In the genomic region with DNA sequence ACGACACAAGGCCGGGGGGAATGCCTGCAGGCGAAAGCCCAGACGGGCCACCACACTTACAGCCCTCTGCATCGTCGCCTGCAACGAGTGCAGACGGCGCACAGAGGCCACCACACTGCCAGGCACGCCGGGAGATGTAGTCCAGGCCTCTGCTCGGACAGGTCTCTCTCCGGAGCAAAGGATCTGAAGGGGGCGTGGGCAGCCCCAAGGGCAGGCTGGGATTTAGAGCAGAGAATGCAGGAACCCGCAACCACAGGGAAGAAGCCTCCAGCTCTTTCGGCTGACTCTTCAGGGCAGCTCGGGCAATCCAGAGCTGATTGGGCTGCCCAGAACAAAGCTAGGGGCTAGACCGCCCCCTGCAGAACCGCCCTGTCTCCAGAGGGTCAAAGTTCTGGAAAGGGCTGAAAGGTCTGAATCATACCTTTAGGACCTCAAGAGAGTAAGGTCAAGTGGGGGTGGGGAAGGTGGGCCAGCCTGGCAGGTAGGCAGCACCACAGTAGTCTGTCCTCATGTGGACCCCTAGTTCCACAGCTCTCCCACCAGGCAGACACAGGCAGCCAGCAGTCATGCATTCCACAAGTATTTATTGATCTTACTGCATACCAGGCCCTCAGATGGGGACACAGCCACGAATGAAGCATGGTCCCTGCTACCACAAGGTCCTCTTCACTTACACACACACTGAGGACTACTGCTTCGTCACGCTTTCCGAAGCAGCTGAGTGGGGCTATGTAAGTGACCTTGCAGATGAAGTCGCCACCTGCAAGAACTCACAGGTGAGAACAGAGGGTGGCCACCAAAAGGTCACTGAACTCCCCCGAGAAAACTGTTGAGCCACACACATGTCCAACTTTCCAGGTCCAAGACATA, we compare ENCODE assay signal across 1 cellular context.
TF ChIP-seq lines count a peak whose summit lies in the region.

A gene with protein sequence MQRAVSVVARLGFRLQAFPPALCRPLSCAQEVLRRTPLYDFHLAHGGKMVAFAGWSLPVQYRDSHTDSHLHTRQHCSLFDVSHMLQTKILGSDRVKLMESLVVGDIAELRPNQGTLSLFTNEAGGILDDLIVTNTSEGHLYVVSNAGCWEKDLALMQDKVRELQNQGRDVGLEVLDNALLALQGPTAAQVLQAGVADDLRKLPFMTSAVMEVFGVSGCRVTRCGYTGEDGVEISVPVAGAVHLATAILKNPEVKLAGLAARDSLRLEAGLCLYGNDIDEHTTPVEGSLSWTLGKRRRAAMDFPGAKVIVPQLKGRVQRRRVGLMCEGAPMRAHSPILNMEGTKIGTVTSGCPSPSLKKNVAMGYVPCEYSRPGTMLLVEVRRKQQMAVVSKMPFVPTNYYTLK (minus strand): TSS at position 95 of the 870 bp plus-strand sequence. CDS start 23 bp downstream, at position 72.

TF ChIP-seq in HepG2, 621 proteins besides CTCF, POLR2A, EP300 and RAD21 (continues in another document):
- TF ChIP-seq ZNF547 (CRISPR knock-in tag; IDR thresholded peaks at IDR 0.05) (no peak), SMARCC2 (IDR thresholded peaks at IDR 0.05) (no peak), BORCS8-MEF2B (CRISPR knock-in tag; IDR thresholded peaks at IDR 0.05) (0 out of 2 replicates have a peak, but pooled peaks have one; percentile 12), ZNF567 (CRISPR knock-in tag; IDR thresholded peaks at IDR 0.05; ENCODE audit: borderline replicate concordance) (no peak), GATA4 (IDR thresholded peaks at IDR 0.05; ENCODE audit: borderline replicate concordance, low read depth) (no peak), TFDP1 (CRISPR knock-in tag; IDR thresholded peaks at IDR 0.05; ENCODE audit: borderline replicate concordance) (no peak), GTF3A (CRISPR knock-in tag; conservative IDR thresholded peaks at IDR 0.05) (no peak), ZNF317 (CRISPR knock-in tag; IDR thresholded peaks at IDR 0.05) (peak; percentile 61), ZSCAN9 (CRISPR knock-in tag; IDR thresholded peaks at IDR 0.05; ENCODE audit: borderline replicate concordance) (no peak), ZFP36L1 (CRISPR knock-in tag; IDR thresholded peaks at IDR 0.05) (0 out of 2 replicates have a peak, but pooled peaks have one; percentile 58), FOSL2 (CRISPR knock-in tag; IDR thresholded peaks at IDR 0.05) (peak; percentile 78), KAT8 (CRISPR knock-in tag; IDR thresholded peaks at IDR 0.05) (peak; percentile 63; the same call in 1 of the 2 replicates), KLF6 (CRISPR knock-in tag; IDR thresholded peaks at IDR 0.05) (no peak), CERS6 (CRISPR knock-in tag; IDR thresholded peaks at IDR 0.05) (no peak), RELA (CRISPR knock-in tag; IDR thresholded peaks at IDR 0.05) (no peak), HNF4A (CRISPR knock-in tag; IDR thresholded peaks at IDR 0.05) (peak; percentile 91), AKAP8 (CRISPR knock-in tag; IDR thresholded peaks at IDR 0.05) (peak; percentile 52; the same call in 1 of the 2 replicates), HMG20A (CRISPR knock-in tag; IDR thresholded peaks at IDR 0.05; ENCODE audit: borderline replicate concordance) (no peak), ZNF225 (CRISPR knock-in tag; IDR thresholded peaks at IDR 0.05) (no peak), MATR3 (CRISPR knock-in tag; IDR thresholded peaks at IDR 0.05) (no peak), DPF2 (CRISPR knock-in tag; IDR thresholded peaks at IDR 0.05; ENCODE audit: borderline replicate concordance, low read depth) (no peak), CAMTA2 (CRISPR knock-in tag; IDR thresholded peaks at IDR 0.05; ENCODE audit: borderline replicate concordance) (no peak), TFE3 (CRISPR knock-in tag; IDR thresholded peaks at IDR 0.05) (no peak), ZMAT5 (CRISPR knock-in tag; IDR thresholded peaks at IDR 0.05; ENCODE audit: borderline replicate concordance, low read depth) (no peak), ZNF296 (CRISPR knock-in tag; conservative IDR thresholded peaks at IDR 0.05) (no peak), NFIB (CRISPR knock-in tag; IDR thresholded peaks at IDR 0.05; ENCODE audit: borderline replicate concordance) (no peak), ZNF33B (CRISPR knock-in tag; IDR thresholded peaks at IDR 0.05) (no peak), TAF1 (CRISPR knock-in tag; IDR thresholded peaks at IDR 0.05) (no peak), HNRNPLL (IDR thresholded peaks at IDR 0.05; ENCODE audit: low read depth, low read length, poor library complexity, severe bottlenecking) (peak; percentile 50), ZBTB20 (CRISPR knock-in tag; IDR thresholded peaks at IDR 0.05; ENCODE audit: borderline replicate concordance, low read depth) (no peak; the same call in 1 of the 2 replicates), MED13 (CRISPR knock-in tag; IDR thresholded peaks at IDR 0.05) (no peak), ZNF3 (CRISPR knock-in tag; IDR thresholded peaks at IDR 0.05) (no peak), ZNF768 (CRISPR knock-in tag; IDR thresholded peaks at IDR 0.05) (no peak; the same call in 1 of the 2 replicates), CBFB (CRISPR knock-in tag; IDR thresholded peaks at IDR 0.05) (no peak), THYN1 (CRISPR knock-in tag; IDR thresholded peaks at IDR 0.05; ENCODE audit: borderline replicate concordance, low read depth) (0 out of 2 replicates have a peak, but pooled peaks have one; percentile 18), BRCA1 (CRISPR knock-in tag; IDR thresholded peaks at IDR 0.05) (no peak)
- TF ChIP-seq, protein P1, sequence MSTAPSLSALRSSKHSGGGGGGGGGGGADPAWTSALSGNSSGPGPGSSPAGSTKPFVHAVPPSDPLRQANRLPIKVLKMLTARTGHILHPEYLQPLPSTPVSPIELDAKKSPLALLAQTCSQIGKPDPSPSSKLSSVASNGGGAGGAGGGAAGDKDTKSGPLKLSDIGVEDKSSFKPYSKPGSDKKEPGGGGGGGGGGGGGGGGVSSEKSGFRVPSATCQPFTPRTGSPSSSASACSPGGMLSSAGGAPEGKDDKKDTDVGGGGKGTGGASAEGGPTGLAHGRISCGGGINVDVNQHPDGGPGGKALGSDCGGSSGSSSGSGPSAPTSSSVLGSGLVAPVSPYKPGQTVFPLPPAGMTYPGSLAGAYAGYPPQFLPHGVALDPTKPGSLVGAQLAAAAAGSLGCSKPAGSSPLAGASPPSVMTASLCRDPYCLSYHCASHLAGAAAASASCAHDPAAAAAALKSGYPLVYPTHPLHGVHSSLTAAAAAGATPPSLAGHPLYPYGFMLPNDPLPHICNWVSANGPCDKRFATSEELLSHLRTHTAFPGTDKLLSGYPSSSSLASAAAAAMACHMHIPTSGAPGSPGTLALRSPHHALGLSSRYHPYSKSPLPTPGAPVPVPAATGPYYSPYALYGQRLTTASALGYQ (CRISPR knock-in tag; IDR thresholded peaks at IDR 0.05) = no peak
- TF ChIP-seq, protein P2, sequence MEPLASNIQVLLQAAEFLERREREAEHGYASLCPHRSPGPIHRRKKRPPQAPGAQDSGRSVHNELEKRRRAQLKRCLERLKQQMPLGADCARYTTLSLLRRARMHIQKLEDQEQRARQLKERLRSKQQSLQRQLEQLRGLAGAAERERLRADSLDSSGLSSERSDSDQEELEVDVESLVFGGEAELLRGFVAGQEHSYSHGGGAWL (CRISPR knock-in tag; IDR thresholded peaks at IDR 0.05) = 0 out of 2 replicates have a peak, but pooled peaks have one; percentile 13
- TF ChIP-seq, protein P3, sequence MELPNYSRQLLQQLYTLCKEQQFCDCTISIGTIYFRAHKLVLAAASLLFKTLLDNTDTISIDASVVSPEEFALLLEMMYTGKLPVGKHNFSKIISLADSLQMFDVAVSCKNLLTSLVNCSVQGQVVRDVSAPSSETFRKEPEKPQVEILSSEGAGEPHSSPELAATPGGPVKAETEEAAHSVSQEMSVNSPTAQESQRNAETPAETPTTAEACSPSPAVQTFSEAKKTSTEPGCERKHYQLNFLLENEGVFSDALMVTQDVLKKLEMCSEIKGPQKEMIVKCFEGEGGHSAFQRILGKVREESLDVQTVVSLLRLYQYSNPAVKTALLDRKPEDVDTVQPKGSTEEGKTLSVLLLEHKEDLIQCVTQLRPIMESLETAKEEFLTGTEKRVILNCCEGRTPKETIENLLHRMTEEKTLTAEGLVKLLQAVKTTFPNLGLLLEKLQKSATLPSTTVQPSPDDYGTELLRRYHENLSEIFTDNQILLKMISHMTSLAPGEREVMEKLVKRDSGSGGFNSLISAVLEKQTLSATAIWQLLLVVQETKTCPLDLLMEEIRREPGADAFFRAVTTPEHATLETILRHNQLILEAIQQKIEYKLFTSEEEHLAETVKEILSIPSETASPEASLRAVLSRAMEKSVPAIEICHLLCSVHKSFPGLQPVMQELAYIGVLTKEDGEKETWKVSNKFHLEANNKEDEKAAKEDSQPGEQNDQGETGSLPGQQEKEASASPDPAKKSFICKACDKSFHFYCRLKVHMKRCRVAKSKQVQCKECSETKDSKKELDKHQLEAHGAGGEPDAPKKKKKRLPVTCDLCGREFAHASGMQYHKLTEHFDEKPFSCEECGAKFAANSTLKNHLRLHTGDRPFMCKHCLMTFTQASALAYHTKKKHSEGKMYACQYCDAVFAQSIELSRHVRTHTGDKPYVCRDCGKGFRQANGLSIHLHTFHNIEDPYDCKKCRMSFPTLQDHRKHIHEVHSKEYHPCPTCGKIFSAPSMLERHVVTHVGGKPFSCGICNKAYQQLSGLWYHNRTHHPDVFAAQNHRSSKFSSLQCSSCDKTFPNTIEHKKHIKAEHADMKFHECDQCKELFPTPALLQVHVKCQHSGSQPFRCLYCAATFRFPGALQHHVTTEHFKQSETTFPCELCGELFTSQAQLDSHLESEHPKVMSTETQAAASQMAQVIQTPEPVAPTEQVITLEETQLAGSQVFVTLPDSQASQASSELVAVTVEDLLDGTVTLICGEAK (IDR thresholded peaks at IDR 0.05) = no peak
- TF ChIP-seq, protein P3 (CRISPR knock-in tag; IDR thresholded peaks at IDR 0.05) = no peak; the same call in 1 of the 2 replicates
- TF ChIP-seq, protein P4, sequence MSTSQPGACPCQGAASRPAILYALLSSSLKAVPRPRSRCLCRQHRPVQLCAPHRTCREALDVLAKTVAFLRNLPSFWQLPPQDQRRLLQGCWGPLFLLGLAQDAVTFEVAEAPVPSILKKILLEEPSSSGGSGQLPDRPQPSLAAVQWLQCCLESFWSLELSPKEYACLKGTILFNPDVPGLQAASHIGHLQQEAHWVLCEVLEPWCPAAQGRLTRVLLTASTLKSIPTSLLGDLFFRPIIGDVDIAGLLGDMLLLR (CRISPR knock-in tag; IDR thresholded peaks at IDR 0.05) = 0 out of 2 replicates have a peak, but pooled peaks have one; percentile 13
- TF ChIP-seq, protein P5, sequence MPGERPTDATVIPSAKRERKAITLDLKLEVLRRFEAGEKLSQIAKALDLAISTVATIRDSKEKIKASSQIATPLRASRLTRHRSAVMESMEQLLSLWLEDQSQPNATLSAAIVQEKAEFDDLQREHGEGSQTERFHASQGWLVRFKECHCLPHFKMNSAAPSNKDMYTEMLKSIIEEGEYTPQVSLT (CRISPR knock-in tag; IDR thresholded peaks at IDR 0.05; ENCODE audit: borderline replicate concordance, low read depth) = no peak
